ENCODE assay signal across 18 cellular contexts in genomic region chr4:82500106-82500738, GRCh38.
DNase-seq lines count a peak whose midpoint lies in the region; ATAC-seq and TF ChIP-seq lines count a peak whose summit lies in the region.
"Had no signal": no experiment of that assay in that cellular context is flagged by ENCODE, and none has a peak within 500 bp of the region (broad histone marks: within the 10 kb centered on the region; RNA-seq: fewer than 3 reads in every experiment).

No MANE protein-coding gene starts in this region.

- H3K4me1 ChIP-seq in RWPE2 (ENCODE audit: insufficient read depth, poor library complexity, severe bottlenecking) (peaks cover 6% of the 10 kb centered on the region), HAP-1 (peaks cover 20% of the 10 kb centered on the region)
- H3K4me1 ChIP-seq: A549, esophagus muscularis mucosa, upper lobe of right lung had no signal

- H3K36me3 ChIP-seq in RWPE2 (ENCODE audit: low read depth) (no peaks in the 10 kb centered on the region), HAP-1 (replicated peaks) (no peaks in the 10 kb centered on the region)
- H3K36me3 ChIP-seq: prostate gland, upper lobe of right lung had no signal

- H3K27me3 ChIP-seq in RWPE2 (ENCODE audit: insufficient read depth, poor library complexity, severe bottlenecking) (no peaks in the 10 kb centered on the region), HAP-1 (ENCODE audit: low read depth) (no peaks in the 10 kb centered on the region)
- H3K27me3 ChIP-seq: upper lobe of right lung had no signal

- peak; percentile 69 for DNase-seq in NCI-H2107 treated with DMSO at 0.1 percent for 48 hours (lab: John Stamatoyannopoulos, UW; ENCODE audit: unreplicated experiment)
- DNase-seq in NCI-H2107 (lab: John Stamatoyannopoulos, UW) = no peak
- peak; percentile 98 for DNase-seq in NCI-H1092 treated with DMSO at 0.1 percent for 48 hours (lab: John Stamatoyannopoulos, UW)
- no peak for DNase-seq in RWPE2 (ENCODE audit: low spot score)
- peak; percentile 58 for DNase-seq in iris pigment epithelial cell (ENCODE audit: low read depth)
- no peak for DNase-seq in HAP-1 (ENCODE audit: low spot score in 2 of 2)
- DNase-seq in substantia nigra (lab: John Stamatoyannopoulos, UW) = no peak
- DNase-seq: activated CD4-positive, CD25-positive, alpha-beta regulatory T cell; activated CD8-positive, alpha-beta memory T cell treated with anti-CD3 and anti-CD28 coated beads, Interleukin-2, amount 50 U/mL, for 48 hours; activated naive CD8-positive, alpha-beta T cell treated with anti-CD3 and anti-CD28 coated beads for 36 hours; MM.1S; mucosa of descending colon; NK-92 treated with Interleukin-12 subunit alpha and Interleukin-12 subunit beta, amount 100 ng/mL, for 24 hours; upper lobe of right lung had no signal

- no peak for TF ChIP-seq CTCF in RWPE2 (IDR thresholded peaks at IDR 0.05; ENCODE audit: poor library complexity, severe bottlenecking)

- H3K27ac ChIP-seq in RWPE2 (ENCODE audit: poor library complexity, severe bottlenecking) (no peak overlapping the region), substantia nigra (ENCODE audit: low read depth, low read length, poor library complexity, severe bottlenecking) (no peak overlapping the region)
- H3K27ac ChIP-seq: A549, esophagus muscularis mucosa, prostate gland, upper lobe of right lung had no signal

- ATAC-seq in RWPE2 (ENCODE audit: low read depth) = peak; percentile 41; the same call in 1 of the 3 replicates
- no peak for ATAC-seq in HG03457 (IDR thresholded peaks at IDR 0.05; ENCODE audit: unreplicated experiment)
- ATAC-seq: A549, mucosa of descending colon, upper lobe of right lung had no signal

- no peaks in the 10 kb centered on the region for H3K9me3 ChIP-seq in RWPE2 (ENCODE audit: severe bottlenecking)
- no peaks in the 10 kb centered on the region for H3K9me3 ChIP-seq in HAP-1
- H3K9me3 ChIP-seq: A549, esophagus muscularis mucosa, mucosa of descending colon, prostate gland, upper lobe of right lung had no signal

- H3K4me3 ChIP-seq in RWPE2 (ENCODE audit: severe bottlenecking) = no peak overlapping the region
- H3K4me3 ChIP-seq in HAP-1 = no peak overlapping the region
- H3K4me3 ChIP-seq: A549, esophagus muscularis mucosa, mucosa of descending colon, prostate gland, upper lobe of right lung had no signal

- in situ Hi-C loops in HAP-1 (cut with MboI; ENCODE audit: low sequenced_read_pairs) = no loop called here

Comparison
In these comparisons a context has a peak if more than half of its experiments do, and no peak if none do; other contexts are left out.
1. DNase-seq: peak in NCI-H2107 treated with DMSO at 0.1 percent for 48 hours (single experiment), NCI-H1092 treated with DMSO at 0.1 percent for 48 hours (single experiment) and iris pigment epithelial cell (single experiment); none in NCI-H2107 (single experiment), RWPE2 (single experiment), HAP-1 (0 of 2) and substantia nigra (0 of 49).